In genomic region chr17:78432226-78432894, GRCh38 we compare ENCODE assay signal across 21 cellular contexts. TPM values are rescaled to one million over a fixed set of nuclear protein-coding genes. Genes with fewer than 3 reads are reported as not detected.
A peak's percentile ranks its signal among the peaks of the same experiment; 100 is the strongest.
DNase-seq lines count a peak whose midpoint lies in the region; ATAC-seq, FAIRE-seq and TF ChIP-seq lines count a peak whose summit lies in the region.
"Had no signal": no experiment of that assay in that cellular context is flagged by ENCODE, and none has a peak within 500 bp of the region (broad histone marks: within the 10 kb centered on the region; RNA-seq: fewer than 3 reads in every experiment).

No MANE protein-coding gene starts in this region.

- no peak for FAIRE-seq in K562 (lab: Jason Lieb, UNC)
- FAIRE-seq: endometrium had no signal

- peak overlapping the region in 7 of 11 experiments; percentile 15 to 56 (median 45); a peak in 11 of 22 replicates for H3K4me2 ChIP-seq in BLaER1 treated with 17β-estradiol and CSF1 and Interleukin-3, amounts not matched to agents 10 nM and 100 nM
- H3K4me2 ChIP-seq in K562 (ENCODE audit: insufficient read depth, low read length): no peak overlapping the region
- H3K4me2 ChIP-seq in osteoblast (ENCODE audit: insufficient read depth, low read length): no peak overlapping the region
- H3K4me2 ChIP-seq: KMS-11 had no signal

- no peaks in the 10 kb centered on the region for H3K79me2 ChIP-seq in K562 (ENCODE audit: control insufficient read depth, insufficient read depth, low read length)
- H3K79me2 ChIP-seq in osteoblast (ENCODE audit: insufficient read depth, low read length): no peaks in the 10 kb centered on the region

- peaks cover 19 to 34% (median 27%) of the 10 kb centered on the region in 11 experiments for H3K36me3 ChIP-seq in BLaER1 treated with 17β-estradiol and CSF1 and Interleukin-3, amounts not matched to agents 10 nM and 100 nM
- H3K36me3 ChIP-seq in K562 (ENCODE audit: control insufficient read depth, insufficient read depth, low read length) (peaks cover 3% of the 10 kb centered on the region; the same call in 1 of the 3 replicates), esophagus squamous epithelium (peaks cover 0 to 28% (median 0%) of the 10 kb centered on the region in 3 donors), osteoblast (ENCODE audit: insufficient read depth, low read length) (peaks cover 4% of the 10 kb centered on the region)
- H3K36me3 ChIP-seq: breast epithelium, uterus had no signal

- TF ChIP-seq CTCF in K562 (IDR thresholded peaks at IDR 0.05 in 2 of 3, conservative IDR thresholded peaks at IDR 0.05 in 1 of 3; ENCODE audit: insufficient read depth in 2 of 3, low read depth in 1 of 3, low read length in 3 of 3) (no peak), esophagus squamous epithelium (IDR thresholded peaks at IDR 0.05) (no peak), osteoblast (IDR thresholded peaks at IDR 0.05; ENCODE audit: extremely low read depth, low read depth, low read length) (no peak)

- H3K27ac ChIP-seq in BLaER1 treated with 17β-estradiol and CSF1 and Interleukin-3, amounts not matched to agents 10 nM and 100 nM: no peak overlapping the region
- H3K27ac ChIP-seq in K562 (ENCODE audit: extremely low read depth, low read depth, low read length) (no peak overlapping the region), layer of hippocampus (ENCODE audit: low read depth, low read length) (peak overlapping the region; percentile 90), esophagus squamous epithelium (no peak overlapping the region), osteoblast (ENCODE audit: low read depth, low read length) (no peak overlapping the region)
- H3K27ac ChIP-seq: breast epithelium, heart right ventricle, KMS-11, uterus had no signal

- H3K9me1 ChIP-seq in K562 (ENCODE audit: control insufficient read depth, insufficient read depth, low read length): no peaks in the 10 kb centered on the region

- no peak overlapping the region for H3K4me3 ChIP-seq in BLaER1 treated with 17β-estradiol and CSF1 and Interleukin-3, amounts not matched to agents 10 nM and 100 nM
- H3K4me3 ChIP-seq in K562 (no peak overlapping the region), esophagus squamous epithelium (no peak overlapping the region), osteoblast (ENCODE audit: insufficient read depth, low read length) (no peak overlapping the region)
- H3K4me3 ChIP-seq: breast epithelium, heart right ventricle, uterus had no signal

- H3K4me1 ChIP-seq in BLaER1 treated with 17β-estradiol and CSF1 and Interleukin-3, amounts not matched to agents 10 nM and 100 nM: peaks cover 0 to 34% (median 20%) of the 10 kb centered on the region in 10 experiments; a peak in 15 of 20 replicates
- peaks cover 0 to 12% of the 10 kb centered on the region in 2 experiments; a peak in 1 of 5 replicates for H3K4me1 ChIP-seq in K562 (replicated peaks in 1 of 2; ENCODE audit: control insufficient read depth in 2 of 2, insufficient read depth in 2 of 2, low read length in 2 of 2)
- H3K4me1 ChIP-seq in esophagus squamous epithelium: peaks cover 6 to 28% (median 12%) of the 10 kb centered on the region in 3 donors
- H3K4me1 ChIP-seq in osteoblast (ENCODE audit: insufficient read depth, low read length): no peaks in the 10 kb centered on the region
- H3K4me1 ChIP-seq: breast epithelium, heart right ventricle, uterus had no signal

- intact Hi-C loops in K562 (cut with micrococcal nuclease) (no loop called here), posterior cingulate gyrus (cut with DNase I) (no loop called here), esophagus squamous epithelium (cut with DNase I) (no loop called here)

- ATAC-seq in K562: no peak
- ATAC-seq: HCT116 had no signal

- H2AFZ ChIP-seq in K562 (ENCODE audit: low read depth, low read length) (no peak overlapping the region), osteoblast (ENCODE audit: low read length) (no peak overlapping the region)

- H3K27me3 ChIP-seq in BLaER1 treated with 17β-estradiol and CSF1 and Interleukin-3, amounts not matched to agents 10 nM and 100 nM: no peaks in the 10 kb centered on the region
- peaks cover 0 to 23% of the 10 kb centered on the region in 2 experiments; a peak in 2 of 5 replicates for H3K27me3 ChIP-seq in K562 (ENCODE audit: control insufficient read depth in 2 of 2, insufficient read depth in 2 of 2, low read length in 2 of 2)
- no peaks in the 10 kb centered on the region for H3K27me3 ChIP-seq in layer of hippocampus (ENCODE audit: control insufficient read depth, insufficient read depth, low read length)
- H3K27me3 ChIP-seq in esophagus squamous epithelium: peaks cover 0 to 10% (median 0%) of the 10 kb centered on the region in 4 donors
- no peaks in the 10 kb centered on the region for H3K27me3 ChIP-seq in osteoblast (ENCODE audit: insufficient read depth, low read length)

- TF ChIP-seq POLR2A in K562 (conservative IDR thresholded peaks at IDR 0.05): no peak
- no peak for TF ChIP-seq POLR2A in esophagus squamous epithelium (IDR thresholded peaks at IDR 0.05)

- TF ChIP-seq RAD21 in K562 (CRISPR knock-in tag; conservative IDR thresholded peaks at IDR 0.05 in 1 of 2, IDR thresholded peaks at IDR 0.05 in 1 of 2): no peak

- BruUV-seq in K562 (replicated peaks; lab: Mats Ljungman, UMichigan): no TSS peak

- H4K20me1 ChIP-seq in BLaER1 treated with 17β-estradiol and CSF1 and Interleukin-3, amounts not matched to agents 10 nM and 100 nM: peaks cover 0 to 83% (median 16%) of the 10 kb centered on the region in 11 experiments; a peak in 12 of 22 replicates
- H4K20me1 ChIP-seq in K562 (replicated peaks; ENCODE audit: control insufficient read depth, insufficient read depth, low read length) (0 out of 2 replicates have a peak, but pooled peaks cover 4% of the 10 kb centered on the region), osteoblast (ENCODE audit: insufficient read depth, low read length) (peaks cover 9% of the 10 kb centered on the region)

- WGBS in K562 (ENCODE audit: insufficient coverage, low coverage, missing lambda C conversion rate): 60% methylated on average over 15 of the region's 15 CpGs
- 52 to 95% methylated on average over 8 to 9 of the region's 15 CpGs for WGBS in esophagus squamous epithelium, 2 donors

- peak overlapping the region in 2 of 11 experiments; percentile 9 to 33; a peak in 1 of 22 replicates for H3K9ac ChIP-seq in BLaER1 treated with 17β-estradiol and CSF1 and Interleukin-3, amounts not matched to agents 10 nM and 100 nM
- H3K9ac ChIP-seq in K562 (ENCODE audit: insufficient read depth in 1 of 2, low read depth in 2 of 2, low read length in 2 of 2): peak overlapping the region in 1 of 2 experiments; percentile 33; a peak in 1 of 4 replicates
- H3K9ac ChIP-seq: KMS-11 had no signal

- in situ Hi-C loops in K562 (cut with MboI): no loop called here

- no peak for DNase-seq in K562 (ENCODE audit: extremely low read depth in 1 of 4, low spot score in 3 of 4)
- DNase-seq in posterior cingulate gyrus: peak; percentile 54 to 97 (median 78)
- no peak for DNase-seq in 8988T
- no peak for DNase-seq in esophagus squamous epithelium (lab: John Stamatoyannopoulos, UW)
- no peak for DNase-seq in osteoblast (ENCODE audit: insufficient read length, low spot score, missing footprints)
- DNase-seq in T-helper 2 cell: no peak
- DNase-seq: activated gamma-delta T cell treated with Interleukin-2 at 50 U/mL for 16 hours; activated T-cell treated with anti-CD3 and anti-CD28 coated beads, Interleukin-2, amount 50 U/mL, for 1 hour; CD8-positive, alpha-beta memory T cell; GF-D8; heart right ventricle; NCI-H774; OCI-M1; SHP77 treated with DMSO at 0.1 percent for 48 hours; uterus had no signal

- no peaks in the 10 kb centered on the region for H3K9me3 ChIP-seq in BLaER1 treated with 17β-estradiol and CSF1 and Interleukin-3, amounts not matched to agents 10 nM and 100 nM (replicated peaks in 1 of 11)
- no peaks in the 10 kb centered on the region for H3K9me3 ChIP-seq in K562 (replicated peaks; ENCODE audit: control insufficient read depth, insufficient read depth, low read depth, low read length)
- H3K9me3 ChIP-seq in esophagus squamous epithelium: no peaks in the 10 kb centered on the region
- no peaks in the 10 kb centered on the region for H3K9me3 ChIP-seq in osteoblast (ENCODE audit: low read depth, low read length)
- H3K9me3 ChIP-seq: breast epithelium, heart right ventricle, uterus had no signal

- POLR2A ChIA-PET in K562 (lab: Yijun Ruan, JAX): interaction anchor here (0.5 to 1.3 kb wide), 5 partner anchors 10 to 237 kb away, joined by 3 to 4 read pairs (median 3); no protein-coding TSS in a partner anchor

- TF ChIP-seq EP300 in K562 (IDR thresholded peaks at IDR 0.05; ENCODE audit: low read length): no peak

- CTCF ChIA-PET in K562 (lab: Yijun Ruan, JAX; ENCODE audit: low intra/inter-chr PET ratio): no interaction called here

TF ChIP-seq in K562, 482 proteins besides CTCF, POLR2A, EP300 and RAD21:
- TF ChIP-seq POLR2G (IDR thresholded peaks at IDR 0.05; ENCODE audit: low read depth, low read length): 0 out of 2 replicates have a peak, but pooled peaks have one; percentile 24
- no peak for TF ChIP-seq HES1 (IDR thresholded peaks at IDR 0.05; ENCODE audit: low read depth)

RNA-seq across cellular contexts. Expression of gene PGS1, which starts 53.9 kb away (rescaled TPM):
- total RNA-seq in K562 (2011; cell fraction: chromatin; rRNA removed; ENCODE audit: low replicate concordance): 72.8 and 169 TPM in 2 replicates
- 88.1 and 96.7 TPM in 2 replicates for total RNA-seq in K562 (2011; cell fraction: nucleolus; rRNA removed)
- total RNA-seq in K562 (2011; cell fraction: nucleoplasm; rRNA removed): 70.5 and 71.8 TPM in 2 replicates
- total RNA-seq in K562 (2014; rRNA removed): 24.0 and 33.4 TPM in 2 replicates
- 10.7 and 14.0 TPM in 2 replicates for total RNA-seq in K562 (2014; rRNA removed; fragmentation: Illumina TruSeq; extraction: Trizol)
- total RNA-seq in K562 (2015; rRNA removed; fragmentation: Illumina TruSeq; extraction: Trizol): 16.9 and 20.3 TPM in 2 replicates
- total RNA-seq in K562 (2021): 33.5 and 38.4 TPM in 2 replicates
- polyA plus RNA-seq in K562 (2011; rRNA removed): 39.4 and 43.6 TPM in 2 replicates
- polyA plus RNA-seq in K562 (2011; cell fraction: cytosol; rRNA removed): 36.4 and 45.7 TPM in 2 replicates
- polyA plus RNA-seq in K562 (2011; cell fraction: nucleus; rRNA removed): 113 and 149 TPM in 2 replicates
- 24.6 and 37.9 TPM in 2 replicates for polyA plus RNA-seq in K562 (2012)
- 22.3 and 27.0 TPM in 2 replicates for polyA plus RNA-seq in K562 (2014; fragmentation: Illumina TruSeq; extraction: Trizol)
- 1 to 10 TPM; 1.3 to 1.8 TPM for polyA plus RNA-seq in K562 (2014; fragmentation: Nextera tagmentation; extraction: Ambion mirVana)
- polyA plus RNA-seq in K562 (2014; rRNA removed): 29.7 and 36.0 TPM in 2 replicates
- polyA minus RNA-seq in K562 (2011; rRNA and poly(A)+ RNA removed): 23.3 and 26.9 TPM in 2 replicates
- polyA minus RNA-seq in K562 (2011; cell fraction: cytosol; rRNA and poly(A)+ RNA removed): 30.8 and 30.9 TPM in 2 replicates
- 40.8 and 57.1 TPM in 2 replicates for polyA minus RNA-seq in K562 (2011; cell fraction: nucleus; rRNA and poly(A)+ RNA removed)
- 10 to 100 TPM; 18.6 to 32.4 (median 23.0) TPM for total RNA-seq in esophagus squamous epithelium
- 34.4 and 39.5 TPM in 2 replicates for total RNA-seq in osteoblast

Comparison
In these comparisons a context has a peak if more than half of its experiments do, and no peak if none do; other contexts are left out.
1. H3K4me2 ChIP-seq: peak in BLaER1 treated with 17β-estradiol and CSF1 and Interleukin-3, amounts not matched to agents 10 nM and 100 nM (7 of 11); none in K562 (single experiment) and osteoblast (single experiment).
2. DNase-seq: peak in posterior cingulate gyrus (10 of 10); none in K562 (0 of 4), 8988T (single experiment), esophagus squamous epithelium (single experiment), osteoblast (single experiment) and T-helper 2 cell (0 of 5).